In the genomic region with DNA sequence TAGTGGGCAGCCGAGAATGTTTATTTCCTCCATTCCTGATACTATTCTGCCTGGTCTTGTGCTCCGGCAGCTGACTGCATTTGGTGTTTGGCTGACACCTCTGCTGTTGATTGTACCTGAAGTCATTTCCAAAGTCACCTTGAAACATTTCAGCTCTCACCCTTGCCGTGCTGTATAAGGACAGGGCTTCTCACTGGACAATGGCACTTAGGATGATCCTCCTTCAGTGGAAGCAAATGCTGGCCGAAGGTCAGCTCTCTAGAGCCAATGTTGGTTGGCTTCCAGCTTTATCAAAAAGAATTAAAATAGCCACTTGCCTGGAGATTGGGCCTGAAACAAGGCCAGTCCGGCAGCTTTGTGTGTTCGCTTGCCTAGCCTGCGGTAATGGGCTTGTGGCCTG, we compare ENCODE assay signal across 18 cellular contexts. TPM values are rescaled to one million over a fixed set of nuclear protein-coding genes. Genes with fewer than 3 reads are reported as not detected.
DNase-seq lines count a peak whose midpoint lies in the region; ATAC-seq and TF ChIP-seq lines count a peak whose summit lies in the region.
"Had no signal": no experiment of that assay in that cellular context is flagged by ENCODE, and none has a peak within 500 bp of the region (broad histone marks: within the 10 kb centered on the region; RNA-seq: fewer than 3 reads in every experiment).

No MANE protein-coding gene starts in this region.

- H3K27me3 ChIP-seq in adipocyte (replicated peaks; ENCODE audit: control insufficient read depth, insufficient read depth, low read length) (no peaks in the 10 kb centered on the region), esophagus squamous epithelium (no peaks in the 10 kb centered on the region), lung (ENCODE audit: control insufficient read depth, insufficient read depth) (no peaks in the 10 kb centered on the region), skeletal muscle tissue (ENCODE audit: control insufficient read depth in 3 of 3, insufficient read depth in 3 of 3, low read length in 3 of 3) (no peaks in the 10 kb centered on the region), mesendoderm (ENCODE audit: insufficient read depth, low read length, poor library complexity) (no peaks in the 10 kb centered on the region)

- H2AK5ac ChIP-seq in mesendoderm (ENCODE audit: low read length): no peak overlapping the region

- peak overlapping the region in 3 of 4 donors; percentile 70 to 83 (median 78) for H3K27ac ChIP-seq in esophagus squamous epithelium
- peak overlapping the region; percentile 46 to 95 for H3K27ac ChIP-seq in lung (ENCODE audit: low read depth in 1 of 2, low read length in 1 of 2)
- peak overlapping the region; percentile 33 for H3K27ac ChIP-seq in skeletal muscle tissue (ENCODE audit: low read depth, low read length)
- H3K27ac ChIP-seq in mesendoderm (ENCODE audit: low read depth, low read length): no peak overlapping the region
- H3K27ac ChIP-seq: KMS-11 had no signal

- 57 to 85% methylated on average over 6 of the region's 7 CpGs for WGBS in esophagus squamous epithelium, 2 donors
- 76 to 91% methylated on average over 7 of the region's 7 CpGs for WGBS in lung, 2 donors
- no CpG with 5 or more reads among the region's 7 CpGs for WGBS in mesendoderm (ENCODE audit: extremely low coverage, insufficient coverage, low lambda C conversion rate)

- H3K9me3 ChIP-seq in adipocyte (ENCODE audit: control insufficient read depth, low read length) (no peaks in the 10 kb centered on the region), esophagus squamous epithelium (no peaks in the 10 kb centered on the region), lung (ENCODE audit: control insufficient read depth in 2 of 2, insufficient read depth in 1 of 2, low read length in 1 of 2) (no peaks in the 10 kb centered on the region), skeletal muscle tissue (ENCODE audit: control insufficient read depth in 3 of 3, low read length in 3 of 3) (no peaks in the 10 kb centered on the region)

- peak overlapping the region; percentile 23 for H3K4me3 ChIP-seq in adipocyte (ENCODE audit: low read length)
- peak overlapping the region in 1 of 4 donors; percentile 6 for H3K4me3 ChIP-seq in esophagus squamous epithelium
- no peak overlapping the region for H3K4me3 ChIP-seq in lung
- peak overlapping the region in 2 of 3 donors; percentile 5 to 31 for H3K4me3 ChIP-seq in skeletal muscle tissue (ENCODE audit: low read length in 3 of 3)
- H3K4me3 ChIP-seq in mesendoderm (ENCODE audit: low read length): no peak overlapping the region
- H3K4me3 ChIP-seq: GM23338 had no signal

- no peak overlapping the region for H3K4me2 ChIP-seq in mesendoderm (ENCODE audit: low read length)
- H3K4me2 ChIP-seq: GM23338, KMS-11 had no signal

- H3K9ac ChIP-seq in adipocyte (ENCODE audit: low read length) (no peak overlapping the region), skeletal muscle tissue (ENCODE audit: low read depth in 1 of 3, low read length in 3 of 3) (peak overlapping the region in 2 of 3 donors; percentile 10 to 54), mesendoderm (ENCODE audit: low read length) (no peak overlapping the region)
- H3K9ac ChIP-seq: KMS-11 had no signal

- no peak overlapping the region for H2BK120ac ChIP-seq in mesendoderm (ENCODE audit: low read depth, low read length)

- DNase-seq in adipocyte (ENCODE audit: low read depth) (no peak), esophagus squamous epithelium (lab: John Stamatoyannopoulos, UW) (no peak), lung (ENCODE audit: low spot score) (no peak), COLO829 (ENCODE audit: low spot score) (no peak), mesendoderm (no peak), 8988T (no peak), T-helper 9 cell (no peak)
- DNase-seq: activated CD4-positive, CD25-positive, alpha-beta regulatory T cell; activated CD8-positive, alpha-beta T cell treated with anti-CD3 and anti-CD28 coated beads, Interleukin-2, amount 10 ng/mL, durations not matched to agents 7 days and 5 days; erythroblast; MV-4-11; NCI-H187 treated with DMSO at 0.1 percent for 48 hours; retina; stimulated activated naive CD4-positive, alpha-beta T cell had no signal

- no peak overlapping the region for H2BK15ac ChIP-seq in mesendoderm (replicated peaks; ENCODE audit: low read depth)

- TF ChIP-seq CTCF in esophagus squamous epithelium (IDR thresholded peaks at IDR 0.05) (no peak), lung (IDR thresholded peaks at IDR 0.05; ENCODE audit: control extremely low read depth, extremely low read depth) (no peak)

- H4K8ac ChIP-seq in mesendoderm (ENCODE audit: low read depth, low read length): no peak overlapping the region

- H3K79me2 ChIP-seq in mesendoderm (ENCODE audit: control insufficient read depth, insufficient read depth, low read length): no peaks in the 10 kb centered on the region

- ATAC-seq in lung (ENCODE audit: insufficient read depth, low FRiP score): no peak
- ATAC-seq: activated CD8-positive, alpha-beta T cell treated with anti-CD3 and anti-CD28 coated beads, Interleukin-2, amount 10 ng/mL, durations not matched to agents 7 days and 5 days; GM23338; SK-N-SH treated with all-trans-retinoic acid at 6 μM for 48 hours had no signal

- H4K5ac ChIP-seq in mesendoderm (ENCODE audit: low read length): no peak overlapping the region

- H3K23ac ChIP-seq in mesendoderm (ENCODE audit: low read length): no peak overlapping the region

- H3K56ac ChIP-seq in mesendoderm (ENCODE audit: low read length): no peak overlapping the region

- H2BK5ac ChIP-seq in mesendoderm (ENCODE audit: low read length): no peak overlapping the region

- intact Hi-C loops in esophagus squamous epithelium (cut with DNase I): no loop called here

- no peak for TF ChIP-seq POLR2A in esophagus squamous epithelium (IDR thresholded peaks at IDR 0.05)

- H3K4me1 ChIP-seq in adipocyte (ENCODE audit: control insufficient read depth, insufficient read depth, low read length) (peaks cover 48% of the 10 kb centered on the region), esophagus squamous epithelium (peaks cover 0 to 74% (median 11%) of the 10 kb centered on the region in 3 donors), lung (ENCODE audit: control insufficient read depth in 2 of 2, insufficient read depth in 2 of 2, low read length in 2 of 2) (peaks cover 18 to 23% of the 10 kb centered on the region in 2 donors), skeletal muscle tissue (ENCODE audit: control insufficient read depth in 3 of 3, insufficient read depth in 3 of 3, low read length in 3 of 3) (peaks cover 35 to 48% (median 48%) of the 10 kb centered on the region in 3 donors), mesendoderm (ENCODE audit: control insufficient read depth, low read depth, low read length) (no peaks in the 10 kb centered on the region)

- no peak overlapping the region for H3K4ac ChIP-seq in mesendoderm (ENCODE audit: low read depth, low read length)

- no peak overlapping the region for H3K18ac ChIP-seq in mesendoderm (ENCODE audit: low read length)

- H3K79me1 ChIP-seq in mesendoderm (ENCODE audit: low read length): no peaks in the 10 kb centered on the region

- peaks cover 56% of the 10 kb centered on the region for H3K36me3 ChIP-seq in adipocyte (ENCODE audit: control insufficient read depth, insufficient read depth, low read length, severe bottlenecking)
- H3K36me3 ChIP-seq in esophagus squamous epithelium: no peaks in the 10 kb centered on the region
- no peaks in the 10 kb centered on the region for H3K36me3 ChIP-seq in lung (ENCODE audit: control insufficient read depth in 2 of 2, insufficient read depth in 2 of 2, low read length in 2 of 2)
- peaks cover 0 to 9% (median 5%) of the 10 kb centered on the region in 3 donors for H3K36me3 ChIP-seq in skeletal muscle tissue (ENCODE audit: control insufficient read depth in 3 of 3, insufficient read depth in 3 of 3, low read length in 3 of 3)
- no peaks in the 10 kb centered on the region for H3K36me3 ChIP-seq in mesendoderm (ENCODE audit: control insufficient read depth, insufficient read depth, low read length)

RNA-seq across cellular contexts. Expression of a gene that starts 44.0 kb away (rescaled TPM):
- 10 to 100 TPM in 3 of 4 donors, 1 to 10 TPM in 1; 5.9 to 48.4 (median 27.3) TPM for total RNA-seq in esophagus squamous epithelium
- total RNA-seq in lung: 10 to 100 TPM; 22.0 to 24.5 TPM
- 10 to 100 TPM in 1 of 2 donors, 1 to 10 TPM in 1; 2.9 to 14.5 TPM for polyA plus RNA-seq in lung
- total RNA-seq in skeletal muscle tissue: 27.7 TPM
- polyA plus RNA-seq in mesendoderm (2013, experiment 1 of 2): 2.0 TPM
- 2.0 TPM for polyA plus RNA-seq in mesendoderm (2013, experiment 2 of 2)

Comparison
In these comparisons a context has a peak if more than half of its experiments do, and no peak if none do; other contexts are left out.
1. H3K4me3 ChIP-seq: peak in adipocyte (single experiment) and skeletal muscle tissue (2 of 3); none in lung (single experiment) and mesendoderm (single experiment).
2. H3K9ac ChIP-seq: peak in skeletal muscle tissue (2 of 3); none in adipocyte (single experiment) and mesendoderm (single experiment).